Comparison of ENCODE assay signal across 8 cellular contexts in the genomic region with DNA sequence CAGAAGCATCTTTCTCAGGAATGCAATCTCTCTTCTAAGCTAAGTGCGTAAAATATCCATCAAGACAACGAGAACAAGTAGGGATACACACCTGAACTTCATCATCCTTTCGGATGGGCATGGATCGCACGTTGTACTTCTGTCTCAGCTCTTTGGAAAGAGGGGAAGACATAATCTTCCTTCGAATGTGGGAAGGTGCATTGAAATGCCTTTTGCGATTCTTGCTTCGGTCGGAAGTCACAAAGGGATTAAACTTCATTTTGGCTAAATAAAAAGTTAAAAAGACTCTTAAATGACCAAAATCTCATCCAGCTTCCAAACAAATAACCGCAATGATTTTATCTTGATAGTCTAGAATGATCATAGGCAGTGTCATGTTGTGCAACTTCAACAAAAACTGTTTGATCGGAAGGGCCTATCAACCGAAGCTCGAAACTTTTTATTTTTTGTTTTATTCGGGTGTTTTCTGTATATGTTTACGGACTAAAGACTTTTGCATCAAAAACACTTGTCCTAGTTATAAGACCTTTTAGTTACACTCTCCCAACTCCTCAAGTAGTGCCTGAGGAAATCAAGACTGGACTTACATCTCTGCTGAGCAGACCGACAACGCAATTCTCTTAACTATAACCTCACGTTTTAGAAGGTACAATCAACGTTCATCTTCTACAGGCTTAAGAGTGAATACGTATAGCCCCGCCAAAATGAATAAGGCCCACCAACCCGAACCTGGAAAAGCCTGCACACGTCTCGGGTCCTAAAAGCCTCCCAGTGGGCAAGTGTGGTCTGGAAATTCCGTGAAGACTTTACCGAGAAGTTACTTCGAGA. TPM values are rescaled to one million over a fixed set of nuclear protein-coding genes. Genes with fewer than 3 reads are reported as not detected.
DNase-seq lines count a peak whose midpoint lies in the region; ATAC-seq and TF ChIP-seq lines count a peak whose summit lies in the region.

No MANE protein-coding gene starts in this region.

- H3K56ac ChIP-seq in mesendoderm (ENCODE audit: low read length): peak overlapping the region; percentile 79

- H3K4me3 Mint-ChIP-seq in brain: peak overlapping the region; percentile 94 to 100 (median 96)

- peak overlapping the region; percentile 74 for H3K4ac ChIP-seq in mesendoderm (ENCODE audit: low read depth, low read length)

- peak overlapping the region; percentile 97 for H3K9ac ChIP-seq in HUES48 (ENCODE audit: low read depth, low read length)
- peak overlapping the region; percentile 75 for H3K9ac ChIP-seq in mesendoderm (ENCODE audit: low read length)

- H3K4me2 ChIP-seq in mesendoderm (ENCODE audit: low read length): peak overlapping the region; percentile 27

- no peak overlapping the region for H2BK15ac ChIP-seq in mesendoderm (replicated peaks; ENCODE audit: low read depth)

- peak overlapping the region; percentile 93 to 100 (median 98) for H3K27ac Mint-ChIP-seq in brain

- H2AK5ac ChIP-seq in mesendoderm (ENCODE audit: low read length): no peak overlapping the region

- TF ChIP-seq CTCF in AG10803 (conservative IDR thresholded peaks at IDR 0.05; ENCODE audit: low read length) (no peak), brain (conservative IDR thresholded peaks at IDR 0.05) (no peak)

- no peak overlapping the region for H2BK5ac ChIP-seq in mesendoderm (ENCODE audit: low read length)

- ATAC-seq in GM18520 (IDR thresholded peaks at IDR 0.05; ENCODE audit: unreplicated experiment) (no peak), HG02678 (IDR thresholded peaks at IDR 0.05; ENCODE audit: unreplicated experiment) (no peak)

- H4K5ac ChIP-seq in mesendoderm (ENCODE audit: low read length): peak overlapping the region; percentile 50

- peaks cover 57% of the 10 kb centered on the region for H3K36me3 Mint-ChIP-seq in brain

- H3K27me3 ChIP-seq in HUES48 (ENCODE audit: control insufficient read depth, insufficient read depth, low read length) (no peaks in the 10 kb centered on the region), mesendoderm (ENCODE audit: insufficient read depth, low read length, poor library complexity) (no peaks in the 10 kb centered on the region)

- H2BK120ac ChIP-seq in mesendoderm (ENCODE audit: low read depth, low read length): no peak overlapping the region

- H3K27me3 Mint-ChIP-seq in brain: peaks cover 16% of the 10 kb centered on the region

- peaks cover 3% of the 10 kb centered on the region; the same call in 1 of the 2 replicates for H3K4me1 ChIP-seq in HUES48 (ENCODE audit: control insufficient read depth, insufficient read depth, low read length)
- H3K4me1 ChIP-seq in mesendoderm (ENCODE audit: control insufficient read depth, low read depth, low read length): peaks cover 8% of the 10 kb centered on the region

- H3K79me1 ChIP-seq in mesendoderm (ENCODE audit: low read length): peaks cover 4% of the 10 kb centered on the region

- H3K36me3 ChIP-seq in HUES48 (ENCODE audit: control insufficient read depth, insufficient read depth, low read length) (peaks cover 50% of the 10 kb centered on the region), mesendoderm (ENCODE audit: control insufficient read depth, insufficient read depth, low read length) (peaks cover 9% of the 10 kb centered on the region)

- H3K4me3 ChIP-seq in AG10803 (ENCODE audit: low read length) (peak overlapping the region; percentile 92), HUES48 (ENCODE audit: low read depth, low read length) (peak overlapping the region; percentile 88), mesendoderm (ENCODE audit: low read length) (peak overlapping the region; percentile 53)

- H3K79me2 ChIP-seq in mesendoderm (ENCODE audit: control insufficient read depth, insufficient read depth, low read length): peaks cover 30% of the 10 kb centered on the region

- H3K9me3 ChIP-seq in HUES48 (ENCODE audit: control insufficient read depth, insufficient read depth, low read length): no peaks in the 10 kb centered on the region

- no peak overlapping the region for H4K8ac ChIP-seq in mesendoderm (ENCODE audit: low read depth, low read length)

- H3K27ac ChIP-seq in HUES48 (ENCODE audit: low read depth, low read length) (peak overlapping the region; percentile 89), mesendoderm (ENCODE audit: low read depth, low read length) (peak overlapping the region; percentile 38)

- no CpG with 5 or more reads among the region's 27 CpGs for WGBS in mesendoderm (ENCODE audit: extremely low coverage, insufficient coverage, low lambda C conversion rate)

- DNase-seq in AG10803 (ENCODE audit: low read depth) (no peak), mesendoderm (no peak), cerebellum (ENCODE audit: low spot score) (no peak)
- no peak for DNase-seq in activated CD4-positive, alpha-beta T cell treated with anti-CD3 and anti-CD28 coated beads, Interleukin-2, amount 50 U/mL, for 1 hour

- H3K9me3 Mint-ChIP-seq in brain: no peaks in the 10 kb centered on the region

- H3K18ac ChIP-seq in mesendoderm (ENCODE audit: low read length): peak overlapping the region; percentile 54

- peaks cover 81% of the 10 kb centered on the region for H3K4me1 Mint-ChIP-seq in brain

- no peak overlapping the region for H3K23ac ChIP-seq in mesendoderm (ENCODE audit: low read length)

RNA-seq across cellular contexts. Expression of gene RPL26, which starts 0.7 kb away (rescaled TPM):
- polyA plus RNA-seq in brain (ENCODE audit: insufficient read depth, low read depth, low replicate concordance): 3,177 TPM
- 6,705 TPM for polyA plus RNA-seq in mesendoderm (2013, experiment 1 of 2)
- 6,705 TPM for polyA plus RNA-seq in mesendoderm (2013, experiment 2 of 2)
- total RNA-seq in cerebellum: 1,440 TPM

RNA-seq across cellular contexts. Expression of gene RNF222, which starts 15.4 kb away (rescaled TPM):
- not detected for polyA plus RNA-seq in brain (ENCODE audit: insufficient read depth, low read depth, low replicate concordance)
- polyA plus RNA-seq in mesendoderm (2013, experiment 1 of 2): 0.08 TPM
- polyA plus RNA-seq in mesendoderm (2013, experiment 2 of 2): 0.08 TPM
- total RNA-seq in cerebellum: not detected

RNA-seq across cellular contexts. Expression of gene ODF4, which starts 42.6 kb away (rescaled TPM):
- polyA plus RNA-seq in brain (ENCODE audit: insufficient read depth, low read depth, low replicate concordance): not detected
- polyA plus RNA-seq in mesendoderm (2013, experiment 1 of 2): not detected
- not detected for polyA plus RNA-seq in mesendoderm (2013, experiment 2 of 2)
- total RNA-seq in cerebellum: not detected

RNA-seq across cellular contexts. Expression of gene NDEL1, which starts 53.4 kb away (rescaled TPM):
- polyA plus RNA-seq in brain (ENCODE audit: insufficient read depth, low read depth, low replicate concordance): 33.2 TPM
- polyA plus RNA-seq in mesendoderm (2013, experiment 1 of 2): 34.4 TPM
- polyA plus RNA-seq in mesendoderm (2013, experiment 2 of 2): 34.5 TPM
- total RNA-seq in cerebellum: 36.8 TPM
